8 cellular contexts compared by ENCODE assay signal in genomic region chr9:127568971-127569818, GRCh38. TPM values are rescaled to one million over a fixed set of nuclear protein-coding genes. Genes with fewer than 3 reads are reported as not detected.
A peak's percentile ranks its signal among the peaks of the same experiment; 100 is the strongest.
DNase-seq lines count a peak whose midpoint lies in the region; ATAC-seq, FAIRE-seq and TF ChIP-seq lines count a peak whose summit lies in the region.

No MANE protein-coding gene starts in this region.

- POLR2A ChIA-PET in SK-N-SH (lab: Yijun Ruan, JAX), result interaction anchor here (0.5 to 1.1 kb wide), 2 partner anchors 12 to 71 kb away, joined by 4 read pairs; no protein-coding TSS in a partner anchor

- DNase-seq in Kasumi-1 (lab: John Stamatoyannopoulos, UW) (peak; percentile 14 to 19), SK-N-SH (peak; percentile 100), frontal cortex (ENCODE audit: low spot score in 2 of 2) (peak; percentile 87 to 91), nucleus accumbens (lab: John Stamatoyannopoulos, UW) (peak in 37 of 56 donors; percentile 14 to 81 (median 40)), suprapubic skin (ENCODE audit: low spot score in 2 of 2) (peak in 1 of 2 donors; percentile 85)
- DNase-seq in activated naive CD4-positive, alpha-beta T cell treated with anti-CD3 and anti-CD28 coated beads for 36 hours, result peak; percentile 74

- no peaks in the 10 kb centered on the region for H3K27me3 Mint-ChIP-seq in activated naive CD4-positive, alpha-beta T cell treated with anti-CD3 and anti-CD28 coated beads for 36 hours (ENCODE audit: low read depth)

- FAIRE-seq in frontal cortex (lab: Jason Lieb, UNC), result no peak

- no peak overlapping the region for H2AFZ ChIP-seq in SK-N-SH (ENCODE audit: low read depth)

- peaks cover 21% of the 10 kb centered on the region; the same call in 1 of the 2 replicates for H4K20me1 ChIP-seq in SK-N-SH (ENCODE audit: insufficient read depth)

- peaks cover 19 to 36% of the 10 kb centered on the region in 2 experiments for H3K4me1 ChIP-seq in SK-N-SH (ENCODE audit: control insufficient read depth in 1 of 2, insufficient read depth in 2 of 2, low read depth in 1 of 2, low read length in 1 of 2)
- H3K4me1 ChIP-seq in suprapubic skin, result peaks cover 74% of the 10 kb centered on the region

- CTCF ChIA-PET in SK-N-SH (lab: Yijun Ruan, JAX), result interaction anchor here (1.0 to 2.0 kb wide), 7 partner anchors 9 to 165 kb away, joined by 3 to 9 read pairs (median 4); no protein-coding TSS in a partner anchor
- CTCF ChIA-PET in activated naive CD4-positive, alpha-beta T cell treated with anti-CD3 and anti-CD28 coated beads for 36 hours (lab: Charles Lee), result interaction anchor here (1.0 to 1.6 kb wide), 3 partner anchors 11 to 153 kb away, joined by 3 to 6 read pairs (median 5); no protein-coding TSS in a partner anchor

- 2% methylated on average over 33 of the region's 76 CpGs for WGBS in SK-N-SH (ENCODE audit: low lambda C conversion rate)
- 1% methylated on average over 27 of the region's 76 CpGs for WGBS in suprapubic skin

- TF ChIP-seq CTCF in SK-N-SH (IDR thresholded peaks at IDR 0.05) (no peak), suprapubic skin (IDR thresholded peaks at IDR 0.05) (no peak)

- H3K9me3 ChIP-seq in SK-N-SH (no peaks in the 10 kb centered on the region), suprapubic skin (no peaks in the 10 kb centered on the region)

- H3K27me3 ChIP-seq in SK-N-SH (ENCODE audit: insufficient read depth), result no peaks in the 10 kb centered on the region
- no peaks in the 10 kb centered on the region for H3K27me3 ChIP-seq in suprapubic skin

- peak overlapping the region; percentile 91 for H3K4me2 ChIP-seq in SK-N-SH

- no peaks in the 10 kb centered on the region for H3K9me3 Mint-ChIP-seq in activated naive CD4-positive, alpha-beta T cell treated with anti-CD3 and anti-CD28 coated beads for 36 hours

- ATAC-seq in GM18505 (IDR thresholded peaks at IDR 0.05; ENCODE audit: unreplicated experiment), result peak; percentile 43
- ATAC-seq in GM18858 (IDR thresholded peaks at IDR 0.05; ENCODE audit: unreplicated experiment), result no peak

- peaks cover 17% of the 10 kb centered on the region for H3F3A ChIP-seq in SK-N-SH (replicated peaks; ENCODE audit: insufficient read depth)

- no peaks in the 10 kb centered on the region for H3K36me3 Mint-ChIP-seq in activated naive CD4-positive, alpha-beta T cell treated with anti-CD3 and anti-CD28 coated beads for 36 hours (ENCODE audit: low read depth)

- peaks cover 52% of the 10 kb centered on the region for H3K79me2 ChIP-seq in SK-N-SH (ENCODE audit: insufficient read depth)

- H3K36me3 ChIP-seq in SK-N-SH (replicated peaks in 1 of 2; ENCODE audit: control insufficient read depth in 1 of 2, insufficient read depth in 2 of 2, low read length in 1 of 2) (peaks cover 0 to 18% of the 10 kb centered on the region in 2 experiments), suprapubic skin (no peaks in the 10 kb centered on the region)

- TF ChIP-seq POLR2A in GM18505 (IDR thresholded peaks at IDR 0.05; ENCODE audit: borderline replicate concordance, extremely low read depth, insufficient read depth, insufficient read length) (no peak), suprapubic skin (IDR thresholded peaks at IDR 0.05) (peak in 1 of 2 donors; percentile 55)

- peaks cover 18% of the 10 kb centered on the region for H3K4me1 Mint-ChIP-seq in activated naive CD4-positive, alpha-beta T cell treated with anti-CD3 and anti-CD28 coated beads for 36 hours (ENCODE audit: low read depth)

- no peaks in the 10 kb centered on the region for H3K9me2 ChIP-seq in SK-N-SH

- H3K4me3 ChIP-seq in SK-N-SH (ENCODE audit: low read depth in 2 of 2, low read length in 1 of 2) (peak overlapping the region; percentile 75 to 82), suprapubic skin (peak overlapping the region; percentile 76)

- H3K27ac ChIP-seq in SK-N-SH (ENCODE audit: low read depth in 2 of 2, low read length in 1 of 2), result peak overlapping the region; percentile 83 to 86
- peak overlapping the region; percentile 97 for H3K27ac ChIP-seq in suprapubic skin

- no peak for TF ChIP-seq RAD21 in SK-N-SH (IDR thresholded peaks at IDR 0.05; ENCODE audit: low read length)

- H3K27ac Mint-ChIP-seq in activated naive CD4-positive, alpha-beta T cell treated with anti-CD3 and anti-CD28 coated beads for 36 hours, result no peak overlapping the region

- peak overlapping the region; percentile 77 for H3K4me3 Mint-ChIP-seq in activated naive CD4-positive, alpha-beta T cell treated with anti-CD3 and anti-CD28 coated beads for 36 hours

- intact Hi-C loops in activated naive CD4-positive, alpha-beta T cell treated with anti-CD3 and anti-CD28 coated beads for 36 hours (cut with micrococcal nuclease), result loop anchor here (2.0 kb wide), 1 partner anchor 44 kb away; the partner anchor contains the start of gene STXBP1

- peak overlapping the region; percentile 93 for H3K9ac ChIP-seq in SK-N-SH

- TF ChIP-seq EP300 in SK-N-SH (IDR thresholded peaks at IDR 0.05; ENCODE audit: borderline replicate concordance in 1 of 2, low read depth in 1 of 2, low read length in 1 of 2) (no peak), suprapubic skin (IDR thresholded peaks at IDR 0.05) (no peak)

TF ChIP-seq in SK-N-SH, 30 proteins besides CTCF, POLR2A, EP300 and RAD21:
- peak; percentile 90 for TF ChIP-seq POLR2AphosphoS5 (IDR thresholded peaks at IDR 0.05; ENCODE audit: low read depth, low read length)
- no peak for TF ChIP-seq NRF1 (IDR thresholded peaks at IDR 0.05; ENCODE audit: low read depth, low read length)
- no peak for TF ChIP-seq YY1 (IDR thresholded peaks at IDR 0.05; ENCODE audit: low read depth)
- TF ChIP-seq RXRA (IDR thresholded peaks at IDR 0.05; ENCODE audit: borderline replicate concordance, low read depth), result 0 out of 2 replicates have a peak, but pooled peaks have one; percentile 25
- peak; percentile 75 for TF ChIP-seq TAF1 (IDR thresholded peaks at IDR 0.05; ENCODE audit: borderline replicate concordance, low read depth, low read length)
- TF ChIP-seq, protein P1, sequence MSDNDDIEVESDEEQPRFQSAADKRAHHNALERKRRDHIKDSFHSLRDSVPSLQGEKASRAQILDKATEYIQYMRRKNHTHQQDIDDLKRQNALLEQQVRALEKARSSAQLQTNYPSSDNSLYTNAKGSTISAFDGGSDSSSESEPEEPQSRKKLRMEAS (IDR thresholded peaks at IDR 0.05; ENCODE audit: low read depth), result peak; percentile 19; the same call in 1 of the 2 replicates

RNA-seq across cellular contexts. Expression of gene STXBP1, which starts 42.9 kb away (rescaled TPM):
- polyA plus RNA-seq in SK-N-SH (2012; rRNA removed), result 33.0 and 44.3 TPM in 2 replicates
- polyA plus RNA-seq in SK-N-SH (2012; cell fraction: cytosol; rRNA removed), result 39.2 and 49.4 TPM in 2 replicates
- polyA plus RNA-seq in SK-N-SH (2012; cell fraction: nucleus; rRNA removed), result 61.1 and 68.8 TPM in 2 replicates
- 10 to 100 TPM; 17.4 to 17.8 TPM for total RNA-seq in activated naive CD4-positive, alpha-beta T cell treated with anti-CD3 and anti-CD28 coated beads for 36 hours
- total RNA-seq in frontal cortex (63.2 TPM), suprapubic skin (10 to 100 TPM; 18.4 to 28.2 (median 24.5) TPM)
